In genomic region chr7:83101540-83101939, GRCh38 we compare ENCODE assay signal across 17 cellular contexts.
A peak's percentile ranks its signal among the peaks of the same experiment; 100 is the strongest.
DNase-seq lines count a peak whose midpoint lies in the region; ATAC-seq and TF ChIP-seq lines count a peak whose summit lies in the region.
"Had no signal": no experiment of that assay in that cellular context is flagged by ENCODE, and none has a peak within 500 bp of the region (broad histone marks: within the 10 kb centered on the region; RNA-seq: fewer than 3 reads in every experiment).

No MANE protein-coding gene starts in this region.

- CTCF ChIA-PET in SK-N-SH (lab: Yijun Ruan, JAX): no interaction called here

- ATAC-seq in SK-N-SH treated with all-trans-retinoic acid at 6 μM for 48 hours (no peak), HG03521 (IDR thresholded peaks at IDR 0.05; ENCODE audit: unreplicated experiment) (no peak)

- TF ChIP-seq EP300 in SK-N-SH (IDR thresholded peaks at IDR 0.05; ENCODE audit: borderline replicate concordance in 1 of 2, low read depth in 1 of 2, low read length in 1 of 2): no peak

- peaks cover 6% of the 10 kb centered on the region for H3K4me1 Mint-ChIP-seq in chondrocyte (ENCODE audit: low read depth)
- H3K4me1 Mint-ChIP-seq: CD4-positive, CD25-positive, alpha-beta regulatory T cell; IgD-negative memory B cell had no signal

- H3K79me2 ChIP-seq in SK-N-SH (ENCODE audit: insufficient read depth) (no peaks in the 10 kb centered on the region), OCI-LY1 (ENCODE audit: insufficient read depth, low read length) (no peaks in the 10 kb centered on the region)

- no peaks in the 10 kb centered on the region for H3K27me3 ChIP-seq in SK-N-SH (ENCODE audit: insufficient read depth)
- no peaks in the 10 kb centered on the region for H3K27me3 ChIP-seq in OCI-LY1 (ENCODE audit: insufficient read depth, low read length)
- H3K27me3 ChIP-seq: BLaER1 treated with 17β-estradiol and CSF1 and Interleukin-3, amounts not matched to agents 10 nM and 100 nM had no signal

- H3K4me3 Mint-ChIP-seq in chondrocyte (ENCODE audit: unreplicated experiment): peak overlapping the region; percentile 13
- H3K4me3 Mint-ChIP-seq: CD4-positive, CD25-positive, alpha-beta regulatory T cell; IgD-negative memory B cell had no signal

- TF ChIP-seq CTCF in SK-N-SH (IDR thresholded peaks at IDR 0.05) (no peak), OCI-LY1 (IDR thresholded peaks at IDR 0.05; ENCODE audit: low read length) (no peak), chondrocyte (IDR thresholded peaks at IDR 0.05) (no peak), GM13976 (IDR thresholded peaks at IDR 0.05; ENCODE audit: borderline replicate concordance, control extremely low read depth, extremely low read depth, insufficient read depth, missing control alignments) (no peak)

- H3K9me3 Mint-ChIP-seq in chondrocyte (ENCODE audit: low read depth): peaks cover 2% of the 10 kb centered on the region

- no peak overlapping the region for H3K27ac ChIP-seq in SK-N-SH (ENCODE audit: low read depth in 2 of 2, low read length in 1 of 2)
- no peak overlapping the region for H3K27ac ChIP-seq in OCI-LY1 (ENCODE audit: low read depth, low read length, poor library complexity, severe bottlenecking)
- H3K27ac ChIP-seq: 22Rv1; BLaER1 treated with 17β-estradiol and CSF1 and Interleukin-3, amounts not matched to agents 10 nM and 100 nM; GM23248 had no signal

- no peaks in the 10 kb centered on the region for H4K20me1 ChIP-seq in SK-N-SH (ENCODE audit: insufficient read depth)
- no peaks in the 10 kb centered on the region for H4K20me1 ChIP-seq in OCI-LY1 (ENCODE audit: insufficient read depth, low read length)
- H4K20me1 ChIP-seq: BLaER1 treated with 17β-estradiol and CSF1 and Interleukin-3, amounts not matched to agents 10 nM and 100 nM had no signal

- H3K9me3 ChIP-seq in SK-N-SH (no peaks in the 10 kb centered on the region), OCI-LY1 (ENCODE audit: low read length) (no peaks in the 10 kb centered on the region)
- H3K9me3 ChIP-seq: BLaER1 treated with 17β-estradiol and CSF1 and Interleukin-3, amounts not matched to agents 10 nM and 100 nM had no signal

- H3K9me2 ChIP-seq in SK-N-SH (no peaks in the 10 kb centered on the region), OCI-LY1 (ENCODE audit: low read depth, low read length) (no peaks in the 10 kb centered on the region)

- H3K27ac Mint-ChIP-seq in chondrocyte (ENCODE audit: unreplicated experiment): peak overlapping the region; percentile 8
- H3K27ac Mint-ChIP-seq: CD4-positive, CD25-positive, alpha-beta regulatory T cell; IgD-negative memory B cell had no signal

- POLR2A ChIA-PET in SK-N-SH (lab: Yijun Ruan, JAX): no interaction called here

- no peaks in the 10 kb centered on the region; a peak in 2 of 4 replicates for H3K4me1 ChIP-seq in SK-N-SH (ENCODE audit: control insufficient read depth in 1 of 2, insufficient read depth in 2 of 2, low read depth in 1 of 2, low read length in 1 of 2)
- H3K4me1 ChIP-seq in OCI-LY1 (ENCODE audit: insufficient read depth, low read length, severe bottlenecking): no peaks in the 10 kb centered on the region

- H2AFZ ChIP-seq in SK-N-SH (ENCODE audit: low read depth): no peak overlapping the region
- 0 out of 2 replicates have a peak overlapping the region, but pooled peaks have one; percentile 34 for H2AFZ ChIP-seq in OCI-LY1 (ENCODE audit: low read length)
- H2AFZ ChIP-seq: GM23248 had no signal

- H3K27me3 Mint-ChIP-seq in chondrocyte (ENCODE audit: low read depth): no peaks in the 10 kb centered on the region
- H3K27me3 Mint-ChIP-seq: CD4-positive, CD25-positive, alpha-beta regulatory T cell; IgD-negative memory B cell had no signal

- H3K9ac ChIP-seq in SK-N-SH (no peak overlapping the region), OCI-LY1 (ENCODE audit: low read length) (no peak overlapping the region)
- H3K9ac ChIP-seq: BLaER1 treated with 17β-estradiol and CSF1 and Interleukin-3, amounts not matched to agents 10 nM and 100 nM; GM23248 had no signal

- H3K4me3 ChIP-seq in SK-N-SH (ENCODE audit: low read depth in 2 of 2, low read length in 1 of 2) (no peak overlapping the region), OCI-LY1 (ENCODE audit: low read depth, low read length, poor library complexity, severe bottlenecking) (no peak overlapping the region)
- H3K4me3 ChIP-seq: BLaER1 treated with 17β-estradiol and CSF1 and Interleukin-3, amounts not matched to agents 10 nM and 100 nM; GM23248 had no signal

- no peak for TF ChIP-seq RAD21 in SK-N-SH (IDR thresholded peaks at IDR 0.05; ENCODE audit: low read length)

- H3K4me2 ChIP-seq in SK-N-SH: no peak overlapping the region
- H3K4me2 ChIP-seq in OCI-LY1 (ENCODE audit: low read length): no peak overlapping the region
- H3K4me2 ChIP-seq: BLaER1 treated with 17β-estradiol and CSF1 and Interleukin-3, amounts not matched to agents 10 nM and 100 nM had no signal

- in situ Hi-C loops in GM13976 (cut with MboI; ENCODE audit: low sequenced_read_pairs, unreplicated experiment): no loop called here

- DNase-seq in SK-N-SH: no peak
- DNase-seq in chondrocyte (ENCODE audit: low spot score): no peak
- no peak for DNase-seq in GM13976 (ENCODE audit: low spot score)
- no peak for DNase-seq in NCI-H1417 (lab: John Stamatoyannopoulos, UW)
- DNase-seq: AML-193; Calu3; CD4-positive, CD25-positive, alpha-beta regulatory T cell; DMS 273 treated with DMSO at 0.1 percent for 48 hours; DMS79; GM23248; KG1 had no signal

- H3K36me3 Mint-ChIP-seq in chondrocyte (ENCODE audit: low read depth): no peaks in the 10 kb centered on the region
- H3K36me3 Mint-ChIP-seq: CD4-positive, CD25-positive, alpha-beta regulatory T cell; IgD-negative memory B cell had no signal

- H3F3A ChIP-seq in SK-N-SH (replicated peaks; ENCODE audit: insufficient read depth) (no peaks in the 10 kb centered on the region), OCI-LY1 (ENCODE audit: insufficient read depth, low read length) (peaks cover 3% of the 10 kb centered on the region; the same call in 1 of the 2 replicates)

- WGBS in SK-N-SH (ENCODE audit: low lambda C conversion rate): 87% methylated on average over 3 of the region's 3 CpGs

- H3K36me3 ChIP-seq in SK-N-SH (replicated peaks in 1 of 2; ENCODE audit: control insufficient read depth in 1 of 2, insufficient read depth in 2 of 2, low read length in 1 of 2) (no peaks in the 10 kb centered on the region), OCI-LY1 (ENCODE audit: insufficient read depth, low read length) (no peaks in the 10 kb centered on the region)
- H3K36me3 ChIP-seq: BLaER1 treated with 17β-estradiol and CSF1 and Interleukin-3, amounts not matched to agents 10 nM and 100 nM had no signal

TF ChIP-seq in SK-N-SH treated with all-trans-retinoic acid at 6 μM for 48 hours, 23 proteins besides CTCF, POLR2A, EP300 and RAD21:
- TF ChIP-seq ZFP30 (CRISPR knock-in tag; IDR thresholded peaks at IDR 0.05): no peak
- TF ChIP-seq TOX (CRISPR knock-in tag; IDR thresholded peaks at IDR 0.05; ENCODE audit: borderline replicate concordance): no peak
- TF ChIP-seq ISL1 (CRISPR knock-in tag; IDR thresholded peaks at IDR 0.05): peak; percentile 35; the same call in 1 of the 2 replicates

TF ChIP-seq in SK-N-SH, 30 proteins besides CTCF, POLR2A, EP300 and RAD21 (continues in another document):
- TF ChIP-seq JUND (IDR thresholded peaks at IDR 0.05) (no peak), MAX (IDR thresholded peaks at IDR 0.05; ENCODE audit: low read depth) (no peak), MXI1 (IDR thresholded peaks at IDR 0.05; ENCODE audit: low read depth, low read length) (no peak), EZH2phosphoT487 (IDR thresholded peaks at IDR 0.05; ENCODE audit: borderline replicate concordance, low read depth) (no peak), PBX3 (IDR thresholded peaks at IDR 0.05) (no peak), FOSL2 (IDR thresholded peaks at IDR 0.05; ENCODE audit: borderline replicate concordance, low read depth) (no peak), TEAD4 (IDR thresholded peaks at IDR 0.05; ENCODE audit: borderline replicate concordance, insufficient read depth) (no peak), FOXJ3 (CRISPR knock-in tag; IDR thresholded peaks at IDR 0.05) (no peak), YY1 (IDR thresholded peaks at IDR 0.05; ENCODE audit: low read depth) (no peak), CHD2 (IDR thresholded peaks at IDR 0.05; ENCODE audit: low read length, partially characterized antibody) (no peak)
